35 cellular contexts compared by ENCODE assay signal in genomic region chr1:214141486-214141885, GRCh38.
"Had no signal": no experiment of that assay in that cellular context is flagged by ENCODE, and none has a peak within 500 bp of the region (broad histone marks: within the 10 kb centered on the region; RNA-seq: fewer than 3 reads in every experiment).

No MANE protein-coding gene starts in this region.

- H3K36me3 Mint-ChIP-seq: activated CD4-positive, alpha-beta memory T cell treated with anti-CD3 and anti-CD28 coated beads for 36 hours; activated CD8-positive, alpha-beta memory T cell treated with anti-CD3 and anti-CD28 coated beads, Interleukin-2, amount 10 ng/mL, durations not matched to agents 7 days and 5 days; activated naive CD4-positive, alpha-beta T cell treated with anti-CD3 and anti-CD28 coated beads, Interleukin-2, amount 10 ng/mL, durations not matched to agents 7 days and 5 days; activated naive CD4-positive, alpha-beta T cell treated with anti-CD3 and anti-CD28 coated beads, Interleukin-2, amount 50 U/mL, for 24 hours; activated naive CD8-positive, alpha-beta T cell; activated naive CD8-positive, alpha-beta T cell treated with anti-CD3 and anti-CD28 coated beads, Interleukin-2, amount 10 ng/mL, durations not matched to agents 7 days and 5 days; brain had no signal

- H3K27ac ChIP-seq: ascending aorta, cardiac muscle cell, VCaP had no signal

- ATAC-seq: activated CD8-positive, alpha-beta memory T cell treated with anti-CD3 and anti-CD28 coated beads, Interleukin-2, amount 10 ng/mL, durations not matched to agents 7 days and 5 days; activated CD8-positive, alpha-beta T cell treated with anti-CD3 and anti-CD28 coated beads, Interleukin-2, amount 10 ng/mL, durations not matched to agents 7 days and 5 days; activated naive CD8-positive, alpha-beta T cell treated with anti-CD3 and anti-CD28 coated beads, Interleukin-2, amount 50 U/mL, for 24 hours had no signal

- H3K4me3 ChIP-seq: ascending aorta, cardiac muscle cell had no signal

- DNase-seq: activated B cell treated with CpG ODN at 0.5 μM for 24 hours; activated CD4-positive, alpha-beta memory T cell treated with anti-CD3 and anti-CD28 coated beads for 36 hours; activated CD4-positive, alpha-beta T cell treated with anti-CD3 and anti-CD28 coated beads for 4 hours; activated CD4-positive, alpha-beta T cell treated with anti-CD3 and anti-CD28 coated beads, Interleukin-2, amount 10 ng/mL, durations not matched to agents 24 days and 14 days; activated CD4-positive, alpha-beta T cell treated with anti-CD3 and anti-CD28 coated beads, Interleukin-2, amount 50 U/mL, for 1 hour; activated CD4-positive, alpha-beta T cell treated with anti-CD3 and anti-CD28 coated beads, Interleukin-2, amount 50 U/mL, for 4 hours; activated CD4-positive, CD25-positive, alpha-beta regulatory T cell treated with anti-CD3 and anti-CD28 coated beads, Interleukin-2, amount 50 U/mL, for 72 hours; activated CD8-positive, alpha-beta memory T cell treated with anti-CD3 and anti-CD28 coated beads for 24 hours; activated CD8-positive, alpha-beta memory T cell treated with anti-CD3 and anti-CD28 coated beads, Interleukin-2, amount 10 ng/mL, durations not matched to agents 7 days and 5 days; activated CD8-positive, alpha-beta memory T cell treated with anti-CD3 and anti-CD28 coated beads, Interleukin-2, amount 50 U/mL, for 48 hours; activated CD8-positive, alpha-beta T cell treated with anti-CD3 and anti-CD28 coated beads, Interleukin-2, amount 10 ng/mL, durations not matched to agents 7 days and 5 days; activated effector memory CD4-positive, alpha-beta T cell treated with Interleukin-2 at 50 U/mL for 16 hours; activated gamma-delta T cell; activated naive CD4-positive, alpha-beta T cell treated with anti-CD3 and anti-CD28 coated beads, Interleukin-2, amount 10 ng/mL, durations not matched to agents 7 days and 5 days; activated naive CD4-positive, alpha-beta T cell treated with Interleukin-2 at 50 U/mL for 16 hours; activated naive CD8-positive, alpha-beta T cell treated with anti-CD3 and anti-CD28 coated beads, Interleukin-2, amount 10 ng/mL, durations not matched to agents 7 days and 5 days; activated naive CD8-positive, alpha-beta T cell treated with anti-CD3 and anti-CD28 coated beads, Interleukin-2, amount 50 U/mL, for 24 hours; activated T-cell treated with anti-CD3 and anti-CD28 coated beads, Interleukin-2, amount 50 U/mL, for 24 hours; activated T-cell treated with anti-CD3 and anti-CD28 coated beads, Interleukin-2, amount 50 U/mL, for 48 hours; amygdala; anterior cingulate cortex; caudate nucleus; cerebellar nuclear complex; T-helper 9 cell had no signal

- H3K27me3 Mint-ChIP-seq: activated CD4-positive, alpha-beta T cell treated with anti-CD3 and anti-CD28 coated beads, Interleukin-2, amount 10 ng/mL, durations not matched to agents 24 days and 14 days; activated CD8-positive, alpha-beta memory T cell treated with anti-CD3 and anti-CD28 coated beads, Interleukin-2, amount 10 ng/mL, durations not matched to agents 7 days and 5 days; activated naive CD4-positive, alpha-beta T cell treated with anti-CD3 and anti-CD28 coated beads, Interleukin-2, amount 10 ng/mL, durations not matched to agents 7 days and 5 days; activated naive CD8-positive, alpha-beta T cell; activated naive CD8-positive, alpha-beta T cell treated with anti-CD3 and anti-CD28 coated beads, Interleukin-2, amount 50 U/mL, for 24 hours had no signal

- H3K4me1 ChIP-seq: ascending aorta had no signal

- H3K36me3 ChIP-seq: ascending aorta, cardiac muscle cell had no signal

- FAIRE-seq: bronchial epithelial cell had no signal

- H3K4me3 Mint-ChIP-seq: activated B cell treated with CpG ODN at 0.5 μM for 24 hours; activated CD4-positive, alpha-beta memory T cell treated with anti-CD3 and anti-CD28 coated beads for 36 hours; activated CD4-positive, alpha-beta T cell treated with anti-CD3 and anti-CD28 coated beads, Interleukin-2, amount 10 ng/mL, durations not matched to agents 24 days and 14 days; activated CD8-positive, alpha-beta memory T cell treated with anti-CD3 and anti-CD28 coated beads, Interleukin-2, amount 10 ng/mL, durations not matched to agents 7 days and 5 days; activated CD8-positive, alpha-beta T cell treated with anti-CD3 and anti-CD28 coated beads, Interleukin-2, amount 10 ng/mL, durations not matched to agents 7 days and 5 days; activated naive CD4-positive, alpha-beta T cell treated with anti-CD3 and anti-CD28 coated beads, Interleukin-2, amount 10 ng/mL, durations not matched to agents 7 days and 5 days; activated naive CD4-positive, alpha-beta T cell treated with anti-CD3 and anti-CD28 coated beads, Interleukin-2, amount 50 U/mL, for 24 hours; activated naive CD8-positive, alpha-beta T cell; activated naive CD8-positive, alpha-beta T cell treated with anti-CD3 and anti-CD28 coated beads, Interleukin-2, amount 10 ng/mL, durations not matched to agents 7 days and 5 days; activated naive CD8-positive, alpha-beta T cell treated with anti-CD3 and anti-CD28 coated beads, Interleukin-2, amount 50 U/mL, for 24 hours; activated T-cell treated with anti-CD3 and anti-CD28 coated beads, Interleukin-2, amount 50 U/mL, for 24 hours; brain; central memory CD8-positive, alpha-beta T cell; T-helper 1 cell treated with Interleukin-12 subunit alpha and Interleukin-12 subunit beta and Interleukin-4 antibody, amounts not matched to agents 30 μg/mL and 1 μg/mL, for 36 hours; T-helper 2 cell treated with Interferon-gamma antibody and Interleukin-4, amounts not matched to agents 5 μg/mL and 100 μg/mL, for 36 hours had no signal

- H3K9me3 Mint-ChIP-seq: activated B cell treated with CpG ODN at 0.5 μM for 24 hours; activated CD4-positive, alpha-beta memory T cell treated with anti-CD3 and anti-CD28 coated beads for 36 hours; activated CD4-positive, alpha-beta T cell treated with anti-CD3 and anti-CD28 coated beads, Interleukin-2, amount 10 ng/mL, durations not matched to agents 24 days and 14 days; activated naive CD4-positive, alpha-beta T cell treated with anti-CD3 and anti-CD28 coated beads, Interleukin-2, amount 10 ng/mL, durations not matched to agents 7 days and 5 days; activated naive CD4-positive, alpha-beta T cell treated with anti-CD3 and anti-CD28 coated beads, Interleukin-2, amount 50 U/mL, for 24 hours; activated naive CD8-positive, alpha-beta T cell treated with anti-CD3 and anti-CD28 coated beads, Interleukin-2, amount 10 ng/mL, durations not matched to agents 7 days and 5 days; activated naive CD8-positive, alpha-beta T cell treated with anti-CD3 and anti-CD28 coated beads, Interleukin-2, amount 50 U/mL, for 24 hours; activated T-cell treated with anti-CD3 and anti-CD28 coated beads, Interleukin-2, amount 50 U/mL, for 24 hours; activated T-helper 2 cell treated with anti-CD3 and anti-CD28 coated beads, Interferon-gamma antibody, Interleukin-2, Interleukin-4, amounts not matched to agents 10 μg/mL and 5 μg/mL and 100 μg/mL, durations not matched to agents 14 hours and 24 hours and 36 hours; central memory CD8-positive, alpha-beta T cell; T-helper 1 cell treated with Interleukin-12 subunit alpha and Interleukin-12 subunit beta and Interleukin-4 antibody, amounts not matched to agents 30 μg/mL and 1 μg/mL, for 36 hours; T-helper 2 cell treated with Interferon-gamma antibody and Interleukin-4, amounts not matched to agents 5 μg/mL and 100 μg/mL, for 36 hours had no signal

- H3K27ac Mint-ChIP-seq: activated B cell treated with CpG ODN at 0.5 μM for 24 hours; activated CD4-positive, alpha-beta memory T cell treated with anti-CD3 and anti-CD28 coated beads for 36 hours; activated CD4-positive, alpha-beta T cell treated with anti-CD3 and anti-CD28 coated beads, Interleukin-2, amount 10 ng/mL, durations not matched to agents 24 days and 14 days; activated CD8-positive, alpha-beta memory T cell treated with anti-CD3 and anti-CD28 coated beads, Interleukin-2, amount 10 ng/mL, durations not matched to agents 7 days and 5 days; activated CD8-positive, alpha-beta T cell treated with anti-CD3 and anti-CD28 coated beads, Interleukin-2, amount 10 ng/mL, durations not matched to agents 7 days and 5 days; activated naive CD4-positive, alpha-beta T cell treated with anti-CD3 and anti-CD28 coated beads, Interleukin-2, amount 10 ng/mL, durations not matched to agents 7 days and 5 days; activated naive CD4-positive, alpha-beta T cell treated with anti-CD3 and anti-CD28 coated beads, Interleukin-2, amount 50 U/mL, for 24 hours; activated naive CD8-positive, alpha-beta T cell; activated naive CD8-positive, alpha-beta T cell treated with anti-CD3 and anti-CD28 coated beads, Interleukin-2, amount 10 ng/mL, durations not matched to agents 7 days and 5 days; activated naive CD8-positive, alpha-beta T cell treated with anti-CD3 and anti-CD28 coated beads, Interleukin-2, amount 50 U/mL, for 24 hours; activated T-cell treated with anti-CD3 and anti-CD28 coated beads, Interleukin-2, amount 50 U/mL, for 24 hours; activated T-helper 2 cell treated with anti-CD3 and anti-CD28 coated beads, Interferon-gamma antibody, Interleukin-2, Interleukin-4, amounts not matched to agents 10 μg/mL and 5 μg/mL and 100 μg/mL, durations not matched to agents 14 hours and 24 hours and 36 hours; brain; T-helper 1 cell treated with Interleukin-12 subunit alpha and Interleukin-12 subunit beta and Interleukin-4 antibody, amounts not matched to agents 30 μg/mL and 1 μg/mL, for 36 hours; T-helper 2 cell treated with Interferon-gamma antibody and Interleukin-4, amounts not matched to agents 5 μg/mL and 100 μg/mL, for 36 hours had no signal

- H3K9me3 ChIP-seq: ascending aorta had no signal

- H3K4me1 Mint-ChIP-seq: activated B cell treated with CpG ODN at 0.5 μM for 24 hours; activated CD4-positive, alpha-beta T cell treated with anti-CD3 and anti-CD28 coated beads, Interleukin-2, amount 10 ng/mL, durations not matched to agents 24 days and 14 days; activated CD8-positive, alpha-beta memory T cell treated with anti-CD3 and anti-CD28 coated beads, Interleukin-2, amount 10 ng/mL, durations not matched to agents 7 days and 5 days; activated naive CD4-positive, alpha-beta T cell treated with anti-CD3 and anti-CD28 coated beads, Interleukin-2, amount 10 ng/mL, durations not matched to agents 7 days and 5 days; activated naive CD4-positive, alpha-beta T cell treated with anti-CD3 and anti-CD28 coated beads, Interleukin-2, amount 50 U/mL, for 24 hours; activated naive CD8-positive, alpha-beta T cell treated with anti-CD3 and anti-CD28 coated beads, Interleukin-2, amount 10 ng/mL, durations not matched to agents 7 days and 5 days; activated naive CD8-positive, alpha-beta T cell treated with anti-CD3 and anti-CD28 coated beads, Interleukin-2, amount 50 U/mL, for 24 hours; central memory CD8-positive, alpha-beta T cell had no signal

- H3K27me3 ChIP-seq: ascending aorta, cardiac muscle cell had no signal
